Comparison of ENCODE assay signal across 18 cellular contexts in the genomic region with DNA sequence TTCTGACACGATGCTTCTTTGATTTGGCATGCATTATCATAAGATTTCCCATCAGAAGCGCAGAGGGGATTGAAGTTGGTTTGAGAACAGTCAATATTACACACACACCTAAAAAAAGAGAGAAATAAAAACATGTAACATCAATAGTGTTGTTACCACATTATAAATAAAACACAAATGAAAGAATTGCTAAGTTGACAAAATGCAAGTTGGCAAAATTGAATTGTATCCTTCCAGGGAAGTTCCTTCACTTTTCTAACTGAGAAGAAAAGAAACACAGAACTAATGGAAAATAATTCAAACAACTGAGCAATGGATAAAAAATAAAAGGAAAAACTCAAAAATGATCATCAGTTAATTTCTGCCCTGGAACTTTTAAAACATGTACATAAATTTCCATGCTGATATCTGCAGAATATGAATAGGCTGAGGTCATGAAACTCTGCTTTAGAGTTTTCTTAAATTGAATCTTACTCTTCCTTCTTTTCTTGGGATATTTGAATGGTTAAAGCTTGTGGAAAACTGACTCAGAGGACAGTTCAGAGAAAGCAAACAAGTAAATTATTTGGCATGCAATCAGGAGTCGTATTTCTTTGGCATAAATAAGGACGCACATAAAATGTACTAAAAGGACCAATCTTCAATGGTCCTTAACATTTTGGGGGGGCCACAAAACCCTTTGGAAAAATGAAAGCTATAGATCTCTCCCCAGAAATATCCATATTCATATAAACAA.
"Had no signal": no experiment of that assay in that cellular context is flagged by ENCODE, and none has a peak within 500 bp of the region (broad histone marks: within the 10 kb centered on the region; RNA-seq: fewer than 3 reads in every experiment).

No MANE protein-coding gene starts in this region.

- H3K27me3 ChIP-seq: heart right ventricle, testis, upper lobe of left lung had no signal

- H3K4me1 ChIP-seq: testis, upper lobe of left lung had no signal

- H3K36me3 ChIP-seq: heart right ventricle, upper lobe of left lung had no signal

- H3K4me3 ChIP-seq: heart right ventricle, testis, upper lobe of left lung had no signal

- H3K9me3 ChIP-seq: heart right ventricle, testis, upper lobe of left lung had no signal

- ATAC-seq: activated CD4-positive, alpha-beta T cell treated with anti-CD3 and anti-CD28 coated beads for 36 hours; heart right ventricle; left ventricle myocardium superior; stimulated activated naive CD8-positive, alpha-beta T cell treated with anti-CD3 and anti-CD28 coated beads, Interleukin-15, amount 100 ng/mL, for 72 hours; WTC11 had no signal

- H3K27ac ChIP-seq: heart right ventricle, testis, upper lobe of left lung had no signal

- DNase-seq: activated CD4-positive, alpha-beta memory T cell treated with anti-CD3 and anti-CD28 coated beads for 36 hours; activated CD4-positive, alpha-beta T cell treated with anti-CD3 and anti-CD28 coated beads for 36 hours; activated naive CD8-positive, alpha-beta T cell treated with anti-CD3 and anti-CD28 coated beads for 36 hours; activated T-cell treated with anti-CD3 and anti-CD28 coated beads for 4 hours; amygdala; central memory CD4-positive, alpha-beta T cell; endodermal cell; erythroblast; heart right ventricle; kidney glomerular epithelial cell; left ventricle myocardium superior; small intestine; stimulated activated CD4-positive, alpha-beta T cell treated with anti-CD3 and anti-CD28 coated beads, Interleukin-15, amount 100 ng/mL, for 24 hours; stimulated activated CD4-positive, alpha-beta T cell treated with anti-CD3 and anti-CD28 coated beads, Interleukin-2, amount 100 ng/mL, for 48 hours; stimulated activated naive CD8-positive, alpha-beta T cell treated with anti-CD3 and anti-CD28 coated beads, Interleukin-15, amount 100 ng/mL, for 72 hours; testis; upper lobe of left lung had no signal
